9 cellular contexts compared by ENCODE assay signal in genomic region chr18:13613591-13614317, GRCh38.
DNase-seq lines count a peak whose midpoint lies in the region; ATAC-seq, FAIRE-seq and TF ChIP-seq lines count a peak whose summit lies in the region.
"Had no signal": no experiment of that assay in that cellular context is flagged by ENCODE, and none has a peak within 500 bp of the region (broad histone marks: within the 10 kb centered on the region; RNA-seq: fewer than 3 reads in every experiment).

No MANE protein-coding gene starts in this region.

- H3K9me3 Mint-ChIP-seq in activated naive CD4-positive, alpha-beta T cell treated with anti-CD3 and anti-CD28 coated beads, Interleukin-2, amount 50 U/mL, for 24 hours = no peaks in the 10 kb centered on the region
- no peaks in the 10 kb centered on the region for H3K9me3 Mint-ChIP-seq in neural progenitor cell

- no peaks in the 10 kb centered on the region for H3K36me3 Mint-ChIP-seq in activated naive CD4-positive, alpha-beta T cell treated with anti-CD3 and anti-CD28 coated beads, Interleukin-2, amount 50 U/mL, for 24 hours
- H3K36me3 Mint-ChIP-seq in neural progenitor cell = no peaks in the 10 kb centered on the region

- no peak for ATAC-seq in GM19463 (IDR thresholded peaks at IDR 0.05; ENCODE audit: unreplicated experiment)

- WGBS in testis, 2 donors = 91 to 96% methylated on average over 18 of the region's 18 CpGs

- no peak for FAIRE-seq in D721Med (lab: Jason Lieb, UNC)
- FAIRE-seq: colon had no signal

- no peak for TF ChIP-seq POLR2A in testis (IDR thresholded peaks at IDR 0.05)

- no peaks in the 10 kb centered on the region for H3K27me3 Mint-ChIP-seq in activated naive CD4-positive, alpha-beta T cell treated with anti-CD3 and anti-CD28 coated beads, Interleukin-2, amount 50 U/mL, for 24 hours
- peaks cover 12% of the 10 kb centered on the region for H3K27me3 Mint-ChIP-seq in neural progenitor cell (ENCODE audit: insufficient read depth, low read depth)

- intact Hi-C loops in testis (cut with DNase I; ENCODE audit: low total_unique reads) = no loop called here

- H3K36me3 ChIP-seq in effector memory CD4-positive, alpha-beta T cell (ENCODE audit: control insufficient read depth, insufficient read depth, low read length) = no peaks in the 10 kb centered on the region
- H3K36me3 ChIP-seq in testis (ENCODE audit: low read depth, missing control alignments) (no peaks in the 10 kb centered on the region), neural progenitor cell (no peaks in the 10 kb centered on the region)

- peaks cover 70% of the 10 kb centered on the region for H3K4me1 Mint-ChIP-seq in activated naive CD4-positive, alpha-beta T cell treated with anti-CD3 and anti-CD28 coated beads, Interleukin-2, amount 50 U/mL, for 24 hours
- H3K4me1 Mint-ChIP-seq in neural progenitor cell = peaks cover 29% of the 10 kb centered on the region

- H3K27ac Mint-ChIP-seq in activated naive CD4-positive, alpha-beta T cell treated with anti-CD3 and anti-CD28 coated beads, Interleukin-2, amount 50 U/mL, for 24 hours = peak overlapping the region; percentile 20
- H3K27ac Mint-ChIP-seq in neural progenitor cell = no peak overlapping the region

- no peaks in the 10 kb centered on the region for H4K20me1 ChIP-seq in neural progenitor cell (ENCODE audit: low read depth)

- H2AFZ ChIP-seq in neural progenitor cell (replicated peaks) = no peak overlapping the region

- H3K4me3 Mint-ChIP-seq in activated naive CD4-positive, alpha-beta T cell treated with anti-CD3 and anti-CD28 coated beads, Interleukin-2, amount 50 U/mL, for 24 hours = no peak overlapping the region
- H3K4me3 Mint-ChIP-seq in neural progenitor cell = no peak overlapping the region

- H3K4me2 ChIP-seq in neural progenitor cell = no peak overlapping the region

- peak overlapping the region; percentile 20 for H3K4me3 ChIP-seq in effector memory CD4-positive, alpha-beta T cell (ENCODE audit: insufficient read depth, low read depth, low read length, poor library complexity, severe bottlenecking)
- H3K4me3 ChIP-seq in testis = no peak overlapping the region
- no peak overlapping the region for H3K4me3 ChIP-seq in neural progenitor cell

- no peak overlapping the region for H3K27ac ChIP-seq in effector memory CD4-positive, alpha-beta T cell (ENCODE audit: insufficient read depth, low read length, poor library complexity, severe bottlenecking)
- no peak overlapping the region for H3K27ac ChIP-seq in testis
- no peak overlapping the region for H3K27ac ChIP-seq in neural progenitor cell

- TF ChIP-seq CTCF in testis (IDR thresholded peaks at IDR 0.05) = no peak
- TF ChIP-seq CTCF in neural progenitor cell (IDR thresholded peaks at IDR 0.05) = no peak
- no peak for TF ChIP-seq CTCF in D721Med (IDR thresholded peaks at IDR 0.05; ENCODE audit: insufficient read depth, missing control alignments)

- H3K9ac ChIP-seq in neural progenitor cell = no peak overlapping the region

- no peaks in the 10 kb centered on the region for H3K79me2 ChIP-seq in neural progenitor cell (ENCODE audit: low read depth)

- H3F3A ChIP-seq in neural progenitor cell (ENCODE audit: low read depth) = no peaks in the 10 kb centered on the region

- no peaks in the 10 kb centered on the region for H3K27me3 ChIP-seq in effector memory CD4-positive, alpha-beta T cell (replicated peaks; ENCODE audit: control insufficient read depth, insufficient read depth, low read length, poor library complexity, severe bottlenecking)
- H3K27me3 ChIP-seq in testis (no peaks in the 10 kb centered on the region), neural progenitor cell (peaks cover 34% of the 10 kb centered on the region)

- H3K4me1 ChIP-seq in effector memory CD4-positive, alpha-beta T cell (ENCODE audit: control insufficient read depth, insufficient read depth, low read length, poor library complexity, severe bottlenecking) = peaks cover 53% of the 10 kb centered on the region
- H3K4me1 ChIP-seq in testis (peaks cover 5% of the 10 kb centered on the region), neural progenitor cell (peaks cover 15% of the 10 kb centered on the region)

- no peak for DNase-seq in activated naive CD4-positive, alpha-beta T cell (lab: John Stamatoyannopoulos, UW)
- DNase-seq in NCI-H2196 (lab: John Stamatoyannopoulos, UW; ENCODE audit: unreplicated experiment) (peak; percentile 25), testis (peak; percentile 2), neural progenitor cell (ENCODE audit: low spot score) (no peak), D721Med (ENCODE audit: insufficient read length, low spot score) (no peak)
- DNase-seq in effector memory CD4-positive, alpha-beta T cell = no peak

- no peaks in the 10 kb centered on the region for H3K9me3 ChIP-seq in effector memory CD4-positive, alpha-beta T cell (ENCODE audit: control insufficient read depth, low read length)
- H3K9me3 ChIP-seq in testis (no peaks in the 10 kb centered on the region), neural progenitor cell (ENCODE audit: low read depth) (no peaks in the 10 kb centered on the region)

Comparison
In these comparisons a context has a peak if more than half of its experiments do, and no peak if none do; other contexts are left out.
1. DNase-seq: peak in NCI-H2196 (single experiment) and testis (single experiment); none in activated naive CD4-positive, alpha-beta T cell (0 of 4), effector memory CD4-positive, alpha-beta T cell (0 of 3), neural progenitor cell (single experiment) and D721Med (single experiment).